Comparison of ENCODE assay signal across 2 cellular contexts in the genomic region with DNA sequence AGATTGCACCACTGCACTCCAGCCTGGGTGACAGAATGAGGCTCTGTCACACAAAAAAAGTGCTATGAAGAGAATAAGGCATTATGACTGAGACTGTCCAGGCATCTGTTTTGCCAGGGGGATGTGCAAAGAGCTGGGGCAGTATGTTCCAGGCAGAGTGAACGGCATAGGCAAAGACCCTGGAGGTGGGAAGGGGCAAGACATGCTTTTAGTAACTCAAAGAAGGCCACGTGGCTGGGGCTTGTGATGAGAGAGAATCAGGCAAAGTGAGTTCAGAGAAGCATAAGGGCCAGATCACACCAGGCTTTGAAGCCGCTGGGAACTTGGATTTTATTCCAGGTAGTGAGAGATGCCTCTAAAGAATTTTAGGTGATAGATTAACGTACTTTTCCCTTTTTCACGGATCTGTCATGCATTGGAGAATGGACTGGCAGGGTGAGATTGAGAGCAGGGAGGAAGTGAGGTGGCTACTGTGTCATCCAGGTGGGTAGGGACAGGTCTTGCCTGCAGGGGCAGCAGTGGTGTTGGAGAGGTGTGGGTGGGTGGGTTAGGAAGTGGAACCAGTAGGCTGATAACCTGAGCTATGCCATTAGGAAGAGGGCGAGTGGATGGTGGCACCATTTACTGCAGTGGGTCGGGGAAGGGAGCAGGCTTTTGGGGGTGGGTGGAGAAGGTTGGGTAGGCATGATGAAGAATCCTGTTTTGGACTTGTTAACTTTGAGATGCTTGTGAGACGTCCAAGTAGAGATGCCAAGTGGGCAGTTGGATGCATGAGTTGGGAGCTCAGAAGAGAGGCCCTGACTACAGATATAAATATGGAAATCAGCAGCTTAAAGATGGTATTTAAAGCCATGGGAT.
TF ChIP-seq lines count a peak whose summit lies in the region.

No MANE protein-coding gene starts in this region.

TF ChIP-seq in HCT116, 20 proteins besides CTCF, POLR2A, EP300 and RAD21:
- TF ChIP-seq JUND (IDR thresholded peaks at IDR 0.05): no peak
- TF ChIP-seq ZFX (IDR thresholded peaks at IDR 0.05): no peak
- TF ChIP-seq ZNF274 (IDR thresholded peaks at IDR 0.05; ENCODE audit: low read depth, low read length): no peak

TF ChIP-seq in H1, 55 proteins besides CTCF, POLR2A, EP300 and RAD21:
- TF ChIP-seq RFX5 (IDR thresholded peaks at IDR 0.05; ENCODE audit: borderline replicate concordance, low read depth, low read length): no peak
- TF ChIP-seq, protein P1, sequence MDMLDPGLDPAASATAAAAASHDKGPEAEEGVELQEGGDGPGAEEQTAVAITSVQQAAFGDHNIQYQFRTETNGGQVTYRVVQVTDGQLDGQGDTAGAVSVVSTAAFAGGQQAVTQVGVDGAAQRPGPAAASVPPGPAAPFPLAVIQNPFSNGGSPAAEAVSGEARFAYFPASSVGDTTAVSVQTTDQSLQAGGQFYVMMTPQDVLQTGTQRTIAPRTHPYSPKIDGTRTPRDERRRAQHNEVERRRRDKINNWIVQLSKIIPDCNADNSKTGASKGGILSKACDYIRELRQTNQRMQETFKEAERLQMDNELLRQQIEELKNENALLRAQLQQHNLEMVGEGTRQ (IDR thresholded peaks at IDR 0.05; ENCODE audit: low read length): peak; percentile 23; the same call in 1 of the 2 replicates
